In genomic region chr1:992336-992735, GRCh38 we compare ENCODE assay signal across 2 cellular contexts. TPM values are rescaled to one million over a fixed set of nuclear protein-coding genes. Genes with fewer than 3 reads are reported as not detected.
"Had no signal": no experiment of that assay in that cellular context is flagged by ENCODE, and none has a peak within 500 bp of the region (broad histone marks: within the 10 kb centered on the region; RNA-seq: fewer than 3 reads in every experiment).

No MANE protein-coding gene starts in this region.

RNA-seq across cellular contexts. Expression of gene PERM1, which starts 10.4 kb away (rescaled TPM):
- total RNA-seq: activated naive CD8-positive, alpha-beta T cell treated with anti-CD3 and anti-CD28 coated beads, Interleukin-2, amount 10 ng/mL, durations not matched to agents 7 days and 5 days; LHCN-M2 had no signal
